In the genomic region with DNA sequence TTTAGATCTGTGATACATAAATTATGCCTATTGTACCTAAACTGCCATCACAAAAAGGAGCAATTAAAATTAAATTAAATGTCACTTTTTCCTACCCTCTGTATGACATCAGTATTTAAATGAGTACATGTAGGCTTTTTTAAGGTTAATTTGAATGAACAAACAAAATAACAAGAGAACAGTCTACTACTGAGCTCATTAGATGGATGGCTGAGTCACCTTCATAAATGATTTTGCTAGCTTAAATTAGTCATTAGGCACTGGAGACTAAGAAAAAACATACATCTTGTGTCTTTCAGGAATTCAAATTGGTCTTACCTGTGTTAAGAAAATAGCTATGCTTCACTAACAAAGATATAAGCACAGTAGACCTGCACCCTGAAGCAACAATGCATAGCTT, we compare ENCODE assay signal across 15 cellular contexts.
DNase-seq lines count a peak whose midpoint lies in the region; ATAC-seq, FAIRE-seq and TF ChIP-seq lines count a peak whose summit lies in the region.
"Had no signal": no experiment of that assay in that cellular context is flagged by ENCODE, and none has a peak within 500 bp of the region (broad histone marks: within the 10 kb centered on the region; RNA-seq: fewer than 3 reads in every experiment).

No MANE protein-coding gene starts in this region.

- no peaks in the 10 kb centered on the region for H3K4me1 Mint-ChIP-seq in stimulated activated effector memory CD8-positive, alpha-beta T cell treated with anti-CD3 and anti-CD28 coated beads, Interleukin-12 subunit alpha, Interleukin-12 subunit beta, amount 100 ng/mL, for 72 hours
- no peaks in the 10 kb centered on the region for H3K4me1 Mint-ChIP-seq in mesothelial cell of epicardium
- H3K4me1 Mint-ChIP-seq in activated CD8-positive, alpha-beta memory T cell treated with anti-CD3 and anti-CD28 coated beads, Interleukin-2, amount 10 ng/mL, durations not matched to agents 7 days and 5 days = no peaks in the 10 kb centered on the region
- H3K4me1 Mint-ChIP-seq: CD4-positive, alpha-beta memory T cell had no signal

- H3K27me3 Mint-ChIP-seq in mesothelial cell of epicardium (ENCODE audit: low read depth) = no peaks in the 10 kb centered on the region
- peaks cover 15% of the 10 kb centered on the region for H3K27me3 Mint-ChIP-seq in activated CD8-positive, alpha-beta memory T cell treated with anti-CD3 and anti-CD28 coated beads, Interleukin-2, amount 10 ng/mL, durations not matched to agents 7 days and 5 days
- H3K27me3 Mint-ChIP-seq: CD4-positive, alpha-beta memory T cell had no signal

- TF ChIP-seq CTCF in epithelial cell of esophagus (IDR thresholded peaks at IDR 0.05; ENCODE audit: insufficient read depth, low read depth, low read length, missing control alignments) (no peak), mesothelial cell of epicardium (IDR thresholded peaks at IDR 0.05; ENCODE audit: unreplicated experiment) (no peak)

- no peak for TF ChIP-seq POLR2A in GM12892 (IDR thresholded peaks at IDR 0.05; ENCODE audit: low read depth, low read length)

- DNase-seq in GM12892 (ENCODE audit: insufficient read length) = no peak
- DNase-seq in NCI-H526 (lab: John Stamatoyannopoulos, UW) = peak; percentile 83 to 88
- peak; percentile 6 for DNase-seq in epithelial cell of esophagus (ENCODE audit: low read depth)
- no peak for DNase-seq in stimulated activated effector memory CD8-positive, alpha-beta T cell treated with anti-CD3 and anti-CD28 coated beads, Interleukin-12 subunit alpha, Interleukin-12 subunit beta, amount 100 ng/mL, for 72 hours (ENCODE audit: low spot score in 2 of 2)
- no peak for DNase-seq in mesothelial cell of epicardium (ENCODE audit: low spot score in 2 of 2, unreplicated experiment in 2 of 2)
- no peak for DNase-seq in activated CD8-positive, alpha-beta memory T cell treated with anti-CD3 and anti-CD28 coated beads, Interleukin-2, amount 10 ng/mL, durations not matched to agents 7 days and 5 days
- DNase-seq: BE2C; CD4-positive, alpha-beta memory T cell; COR-L47; DND-41; GDM1; GM23248; H7; IMR-90 had no signal

- FAIRE-seq in GM12892 (lab: Jason Lieb, UNC) = peak; percentile 50
- FAIRE-seq: A549 had no signal

- ATAC-seq in stimulated activated effector memory CD8-positive, alpha-beta T cell treated with anti-CD3 and anti-CD28 coated beads, Interleukin-12 subunit alpha, Interleukin-12 subunit beta, amount 100 ng/mL, for 72 hours = peak; percentile 19
- no peak for ATAC-seq in activated CD8-positive, alpha-beta memory T cell treated with anti-CD3 and anti-CD28 coated beads, Interleukin-2, amount 10 ng/mL, durations not matched to agents 7 days and 5 days
- ATAC-seq: A549 had no signal

- H3K36me3 Mint-ChIP-seq in stimulated activated effector memory CD8-positive, alpha-beta T cell treated with anti-CD3 and anti-CD28 coated beads, Interleukin-12 subunit alpha, Interleukin-12 subunit beta, amount 100 ng/mL, for 72 hours = no peaks in the 10 kb centered on the region
- peaks cover 2% of the 10 kb centered on the region for H3K36me3 Mint-ChIP-seq in mesothelial cell of epicardium
- H3K36me3 Mint-ChIP-seq in activated CD8-positive, alpha-beta memory T cell treated with anti-CD3 and anti-CD28 coated beads, Interleukin-2, amount 10 ng/mL, durations not matched to agents 7 days and 5 days = no peaks in the 10 kb centered on the region
- H3K36me3 Mint-ChIP-seq: CD4-positive, alpha-beta memory T cell had no signal

- no peak overlapping the region for H3K27ac Mint-ChIP-seq in stimulated activated effector memory CD8-positive, alpha-beta T cell treated with anti-CD3 and anti-CD28 coated beads, Interleukin-12 subunit alpha, Interleukin-12 subunit beta, amount 100 ng/mL, for 72 hours
- H3K27ac Mint-ChIP-seq in mesothelial cell of epicardium = no peak overlapping the region
- no peak overlapping the region for H3K27ac Mint-ChIP-seq in activated CD8-positive, alpha-beta memory T cell treated with anti-CD3 and anti-CD28 coated beads, Interleukin-2, amount 10 ng/mL, durations not matched to agents 7 days and 5 days
- H3K27ac Mint-ChIP-seq: CD4-positive, alpha-beta memory T cell had no signal

- no peaks in the 10 kb centered on the region for H3K9me3 Mint-ChIP-seq in stimulated activated effector memory CD8-positive, alpha-beta T cell treated with anti-CD3 and anti-CD28 coated beads, Interleukin-12 subunit alpha, Interleukin-12 subunit beta, amount 100 ng/mL, for 72 hours
- peaks cover 6% of the 10 kb centered on the region for H3K9me3 Mint-ChIP-seq in mesothelial cell of epicardium
- no peaks in the 10 kb centered on the region for H3K9me3 Mint-ChIP-seq in activated CD8-positive, alpha-beta memory T cell treated with anti-CD3 and anti-CD28 coated beads, Interleukin-2, amount 10 ng/mL, durations not matched to agents 7 days and 5 days (ENCODE audit: low read depth)

- H3K4me3 Mint-ChIP-seq in stimulated activated effector memory CD8-positive, alpha-beta T cell treated with anti-CD3 and anti-CD28 coated beads, Interleukin-12 subunit alpha, Interleukin-12 subunit beta, amount 100 ng/mL, for 72 hours = no peak overlapping the region
- H3K4me3 Mint-ChIP-seq in mesothelial cell of epicardium = no peak overlapping the region
- H3K4me3 Mint-ChIP-seq in activated CD8-positive, alpha-beta memory T cell treated with anti-CD3 and anti-CD28 coated beads, Interleukin-2, amount 10 ng/mL, durations not matched to agents 7 days and 5 days = no peak overlapping the region
- H3K4me3 Mint-ChIP-seq: CD4-positive, alpha-beta memory T cell had no signal

- no peak overlapping the region for H3K4me3 ChIP-seq in epithelial cell of esophagus (ENCODE audit: low read length)
- H3K4me3 ChIP-seq: A549, GM23248 had no signal

- CTCF ChIA-PET in activated CD8-positive, alpha-beta memory T cell treated with anti-CD3 and anti-CD28 coated beads, Interleukin-2, amount 10 ng/mL, durations not matched to agents 7 days and 5 days (lab: Charles Lee) = no interaction called here

Comparison
In these comparisons a context has a peak if more than half of its experiments do, and no peak if none do; other contexts are left out.
1. DNase-seq: peak in NCI-H526 (2 of 2) and epithelial cell of esophagus (single experiment); none in GM12892 (single experiment), stimulated activated effector memory CD8-positive, alpha-beta T cell treated with anti-CD3 and anti-CD28 coated beads, Interleukin-12 subunit alpha, Interleukin-12 subunit beta, amount 100 ng/mL, for 72 hours (0 of 2), mesothelial cell of epicardium (0 of 2) and activated CD8-positive, alpha-beta memory T cell treated with anti-CD3 and anti-CD28 coated beads, Interleukin-2, amount 10 ng/mL, durations not matched to agents 7 days and 5 days (single experiment).